Comparison of ENCODE assay signal across 14 cellular contexts in genomic region chr17:6546069-6546718, GRCh38. TPM values are rescaled to one million over a fixed set of nuclear protein-coding genes. Genes with fewer than 3 reads are reported as not detected.
DNase-seq lines count a peak whose midpoint lies in the region; ATAC-seq and TF ChIP-seq lines count a peak whose summit lies in the region.
"Had no signal": no experiment of that assay in that cellular context is flagged by ENCODE, and none has a peak within 500 bp of the region (broad histone marks: within the 10 kb centered on the region; RNA-seq: fewer than 3 reads in every experiment).

No MANE protein-coding gene starts in this region.

- H3K27me3 ChIP-seq in foreskin keratinocyte: no peaks in the 10 kb centered on the region
- H3K27me3 ChIP-seq: heart right ventricle, testis had no signal

- TF ChIP-seq POLR2A in NB4 (IDR thresholded peaks at IDR 0.05; ENCODE audit: extremely low read depth, insufficient read length): no peak

- ATAC-seq in HG03342 (IDR thresholded peaks at IDR 0.05; ENCODE audit: unreplicated experiment) (no peak), GM21619 (IDR thresholded peaks at IDR 0.05; ENCODE audit: unreplicated experiment) (no peak), foreskin keratinocyte (no peak)
- ATAC-seq: heart right ventricle, Panc1 had no signal

- DNase-seq in GM12865 (ENCODE audit: low read depth) (peak; percentile 69), NB4 (ENCODE audit: low read depth) (peak; percentile 31), cerebellar cortex (ENCODE audit: low spot score) (peak; percentile 51), renal cortical epithelial cell (ENCODE audit: low read depth) (peak; percentile 78), foreskin keratinocyte (no peak), NCI-H1417 treated with DMSO at 0.1 percent for 48 hours (lab: John Stamatoyannopoulos, UW) (no peak)
- DNase-seq: activated CD4-positive, alpha-beta T cell treated with anti-CD3 and anti-CD28 coated beads for 48 hours; heart right ventricle; left ventricle myocardium inferior; T-helper 1 cell; testis had no signal

- no peak overlapping the region for H3K27ac ChIP-seq in foreskin keratinocyte
- H3K27ac ChIP-seq: heart right ventricle, left ventricle myocardium inferior, testis had no signal

- H3K4me3 ChIP-seq in GM12865 (ENCODE audit: low read depth, low read length) (no peak overlapping the region), NB4 (ENCODE audit: low read depth, low read length) (no peak overlapping the region)
- H3K4me3 ChIP-seq: heart right ventricle, left ventricle myocardium inferior, testis had no signal

- H3K4me1 ChIP-seq in foreskin keratinocyte: peaks cover 16% of the 10 kb centered on the region
- H3K4me1 ChIP-seq: testis had no signal

- TF ChIP-seq CTCF in GM12865 (IDR thresholded peaks at IDR 0.05; ENCODE audit: insufficient read depth, low read depth, low read length, missing control alignments): no peak
- no peak for TF ChIP-seq CTCF in NB4 (IDR thresholded peaks at IDR 0.05; ENCODE audit: low read depth, low read length)
- TF ChIP-seq CTCF in foreskin keratinocyte (conservative IDR thresholded peaks at IDR 0.05): no peak

RNA-seq across cellular contexts. Expression of gene PITPNM3, which starts 10.2 kb away (rescaled TPM):
- total RNA-seq in renal cortical epithelial cell (2.3 and 3.1 TPM in 2 replicates), foreskin keratinocyte (6.4 and 7.4 TPM in 2 replicates)
- 2.4 and 3.3 TPM in 2 replicates for polyA plus RNA-seq in foreskin keratinocyte

Comparison
In these comparisons a context has a peak if more than half of its experiments do, and no peak if none do; other contexts are left out.
1. DNase-seq: peak in GM12865 (single experiment), NB4 (single experiment), cerebellar cortex (single experiment) and renal cortical epithelial cell (single experiment); none in foreskin keratinocyte (0 of 2) and NCI-H1417 treated with DMSO at 0.1 percent for 48 hours (single experiment).